In genomic region chr11:42542336-42542735, GRCh38 we compare ENCODE assay signal across 30 cellular contexts.
A peak's percentile ranks its signal among the peaks of the same experiment; 100 is the strongest.
DNase-seq lines count a peak whose midpoint lies in the region; ATAC-seq and TF ChIP-seq lines count a peak whose summit lies in the region.
"Had no signal": no experiment of that assay in that cellular context is flagged by ENCODE, and none has a peak within 500 bp of the region (broad histone marks: within the 10 kb centered on the region; RNA-seq: fewer than 3 reads in every experiment).

No MANE protein-coding gene starts in this region.

- peak overlapping the region; percentile 39 for H4K8ac ChIP-seq in mesendoderm (ENCODE audit: low read depth, low read length)

- CTCF ChIA-PET in CD4-positive, alpha-beta memory T cell (lab: Charles Lee; ENCODE audit: partially characterized antibody), result no interaction called here

- no peaks in the 10 kb centered on the region for H3K27me3 Mint-ChIP-seq in CD4-positive, alpha-beta memory T cell
- H3K27me3 Mint-ChIP-seq: B cell; CD4-positive, alpha-beta T cell; CD4-positive, CD25-positive, alpha-beta regulatory T cell; CD8-positive, alpha-beta memory T cell had no signal

- no peak overlapping the region for H2BK15ac ChIP-seq in mesendoderm (replicated peaks; ENCODE audit: low read depth)

- H3K27ac ChIP-seq in foreskin keratinocyte, result no peak overlapping the region
- no peak overlapping the region for H3K27ac ChIP-seq in mesendoderm (ENCODE audit: low read depth, low read length)
- no peak overlapping the region for H3K27ac ChIP-seq in CD4-positive, alpha-beta memory T cell (ENCODE audit: low read depth, low read length)
- H3K27ac ChIP-seq: 22Rv1; A549; BLaER1; BLaER1 treated with 17β-estradiol and CSF1 and Interleukin-3, amounts not matched to agents 10 nM and 100 nM; C4-2B had no signal

- no peak overlapping the region for H3K4me2 ChIP-seq in mesendoderm (ENCODE audit: low read length)
- H3K4me2 ChIP-seq: A549; BLaER1; BLaER1 treated with 17β-estradiol and CSF1 and Interleukin-3, amounts not matched to agents 10 nM and 100 nM had no signal

- POLR2A ChIA-PET in CD4-positive, alpha-beta memory T cell (lab: Charles Lee; ENCODE audit: partially characterized antibody), result no interaction called here

- H3K4ac ChIP-seq in mesendoderm (ENCODE audit: low read depth, low read length), result no peak overlapping the region

- H4K5ac ChIP-seq in mesendoderm (ENCODE audit: low read length), result no peak overlapping the region

- no peak overlapping the region for H3K4me3 ChIP-seq in mesendoderm (ENCODE audit: low read length)
- no peak overlapping the region for H3K4me3 ChIP-seq in CD4-positive, alpha-beta memory T cell (ENCODE audit: low read length in 2 of 2)
- H3K4me3 ChIP-seq: A549; BLaER1; BLaER1 treated with 17β-estradiol and CSF1 and Interleukin-3, amounts not matched to agents 10 nM and 100 nM had no signal

- peaks cover 0 to 13% (median 7%) of the 10 kb centered on the region in 8 donors for H3K9me3 Mint-ChIP-seq in CD4-positive, alpha-beta memory T cell

- no peak overlapping the region for H3K18ac ChIP-seq in mesendoderm (ENCODE audit: low read length)

- no peak overlapping the region for H2BK5ac ChIP-seq in mesendoderm (ENCODE audit: low read length)

- no CpG with 5 or more reads among the region's 1 CpG for WGBS in mesendoderm (ENCODE audit: extremely low coverage, insufficient coverage, low lambda C conversion rate)

- H3K27me3 ChIP-seq in foreskin keratinocyte (no peaks in the 10 kb centered on the region), mesendoderm (ENCODE audit: insufficient read depth, low read length, poor library complexity) (no peaks in the 10 kb centered on the region)
- H3K27me3 ChIP-seq in CD4-positive, alpha-beta memory T cell (ENCODE audit: insufficient read depth, low read length), result no peaks in the 10 kb centered on the region
- H3K27me3 ChIP-seq: BE2C; BLaER1; BLaER1 treated with 17β-estradiol and CSF1 and Interleukin-3, amounts not matched to agents 10 nM and 100 nM had no signal

- H3K27ac Mint-ChIP-seq in CD4-positive, alpha-beta memory T cell, result no peak overlapping the region
- H3K27ac Mint-ChIP-seq: B cell; CD14-positive monocyte; CD4-positive, alpha-beta T cell; CD4-positive, CD25-positive, alpha-beta regulatory T cell; CD8-positive, alpha-beta memory T cell; CD8-positive, alpha-beta T cell had no signal

- H3K23ac ChIP-seq in mesendoderm (ENCODE audit: low read length), result no peak overlapping the region

- H2AK5ac ChIP-seq in mesendoderm (ENCODE audit: low read length), result no peak overlapping the region

- TF ChIP-seq CTCF in foreskin keratinocyte (conservative IDR thresholded peaks at IDR 0.05), result no peak

- no peak overlapping the region for H3K56ac ChIP-seq in mesendoderm (ENCODE audit: low read length)

- intact Hi-C loops in CD4-positive, alpha-beta memory T cell (cut with micrococcal nuclease), result no loop called here

- H3K9me3 ChIP-seq in CD4-positive, alpha-beta memory T cell (ENCODE audit: control insufficient read depth in 1 of 2, low read length in 2 of 2), result no peaks in the 10 kb centered on the region
- H3K9me3 ChIP-seq: A549, BE2C, BLaER1, Caco-2 had no signal

- H3K79me2 ChIP-seq in mesendoderm (ENCODE audit: control insufficient read depth, insufficient read depth, low read length), result no peaks in the 10 kb centered on the region

- no peaks in the 10 kb centered on the region for H3K4me1 Mint-ChIP-seq in CD4-positive, alpha-beta memory T cell
- H3K4me1 Mint-ChIP-seq: B cell; CD14-positive monocyte; CD4-positive, CD25-positive, alpha-beta regulatory T cell; CD8-positive, alpha-beta memory T cell had no signal

- H3K36me3 ChIP-seq in mesendoderm (ENCODE audit: control insufficient read depth, insufficient read depth, low read length), result no peaks in the 10 kb centered on the region
- H3K36me3 ChIP-seq in CD4-positive, alpha-beta memory T cell (ENCODE audit: insufficient read depth, low read length), result no peaks in the 10 kb centered on the region
- H3K36me3 ChIP-seq: BE2C; BLaER1; BLaER1 treated with 17β-estradiol and CSF1 and Interleukin-3, amounts not matched to agents 10 nM and 100 nM had no signal

- no peak overlapping the region for H3K9ac ChIP-seq in mesendoderm (ENCODE audit: low read length)
- H3K9ac ChIP-seq: BLaER1; BLaER1 treated with 17β-estradiol and CSF1 and Interleukin-3, amounts not matched to agents 10 nM and 100 nM had no signal

- H3K4me1 ChIP-seq in foreskin keratinocyte (peaks cover 7% of the 10 kb centered on the region), mesendoderm (ENCODE audit: control insufficient read depth, low read depth, low read length) (no peaks in the 10 kb centered on the region)
- H3K4me1 ChIP-seq in CD4-positive, alpha-beta memory T cell (ENCODE audit: insufficient read depth, low read length), result no peaks in the 10 kb centered on the region
- H3K4me1 ChIP-seq: A549, BE2C, BLaER1, Caco-2 had no signal

- DNase-seq in foreskin keratinocyte, result peak in 1 of 2 donors; percentile 53
- no peak for DNase-seq in mesendoderm
- DNase-seq in stimulated activated naive CD4-positive, alpha-beta T cell treated with Interleukin-2 at 50 U/mL for 16 hours (lab: John Stamatoyannopoulos, UW), result no peak
- no peak for DNase-seq in CD4-positive, alpha-beta memory T cell
- DNase-seq: 8988T; ACHN; AML-193; BE2C; C1 segment of cervical spinal cord; Caco-2; Calu3; CD4-positive, alpha-beta T cell; CD4-positive, CD25-positive, alpha-beta regulatory T cell; CD8-positive, alpha-beta memory T cell; CD8-positive, alpha-beta T cell; COR-L47; DMS 273 treated with DMSO at 0.1 percent for 48 hours; DMS153; DMS53; DMS79; DMS79 treated with DMSO at 0.1 percent for 48 hours; DND-41; EL had no signal

- no peaks in the 10 kb centered on the region for H3K36me3 Mint-ChIP-seq in CD4-positive, alpha-beta memory T cell
- H3K36me3 Mint-ChIP-seq: CD14-positive monocyte; CD4-positive, CD25-positive, alpha-beta regulatory T cell; CD8-positive, alpha-beta memory T cell; CD8-positive, alpha-beta T cell had no signal

- no peaks in the 10 kb centered on the region for H3K79me1 ChIP-seq in mesendoderm (ENCODE audit: low read length)

- no peak overlapping the region for H2BK120ac ChIP-seq in mesendoderm (ENCODE audit: low read depth, low read length)

- ATAC-seq in foreskin keratinocyte, result peak; percentile 54
- ATAC-seq: A549; CD8-positive, alpha-beta T cell had no signal

- H3K4me3 Mint-ChIP-seq in CD4-positive, alpha-beta memory T cell, result no peak overlapping the region
- H3K4me3 Mint-ChIP-seq: B cell; CD14-positive monocyte; CD4-positive, alpha-beta T cell; CD4-positive, CD25-positive, alpha-beta regulatory T cell; CD8-positive, alpha-beta memory T cell; CD8-positive, alpha-beta T cell had no signal
